Comparison of ENCODE assay signal across 1 cellular context in genomic region chr17:28902819-28903545, GRCh38.
TF ChIP-seq lines count a peak whose summit lies in the region.

Gene DHRS13 (minus strand): TSS chr17:28903079. CDS start chr17:28902944, 135 bp downstream.

TF ChIP-seq in H1, 55 proteins besides CTCF, POLR2A, EP300 and RAD21:
- TF ChIP-seq GTF2F1 (IDR thresholded peaks at IDR 0.05; ENCODE audit: borderline replicate concordance, low read depth, low read length) = no peak
- TF ChIP-seq BACH1 (IDR thresholded peaks at IDR 0.05; ENCODE audit: low read length) = peak; percentile 80; the same call in 1 of the 2 replicates
- TF ChIP-seq SRF (IDR thresholded peaks at IDR 0.05; ENCODE audit: low read depth, low read length) = peak; percentile 70
- 0 out of 2 replicates have a peak, but pooled peaks have one; percentile 3 for TF ChIP-seq TEAD4 (IDR thresholded peaks at IDR 0.05; ENCODE audit: low read depth, low read length)
- TF ChIP-seq SIRT6 (IDR thresholded peaks at IDR 0.05; ENCODE audit: low read length) = no peak
- TF ChIP-seq BRCA1 (IDR thresholded peaks at IDR 0.05; ENCODE audit: low read depth, low read length) = no peak
- TF ChIP-seq NANOG (IDR thresholded peaks at IDR 0.05; ENCODE audit: insufficient read depth, low read depth, low read length, poor library complexity, severe bottlenecking) = peak; percentile 61
- peak; percentile 87 for TF ChIP-seq CREB1 (IDR thresholded peaks at IDR 0.05)
- TF ChIP-seq SIN3A (conservative IDR thresholded peaks at IDR 0.05 in 1 of 2, IDR thresholded peaks at IDR 0.05 in 1 of 2; ENCODE audit: low read depth in 1 of 2, low read length in 2 of 2) = peak in 1 of 2 experiments; percentile 90; a peak in 3 of 4 replicates
- no peak for TF ChIP-seq CBX8 (IDR thresholded peaks at IDR 0.05; ENCODE audit: borderline replicate concordance, low read depth, low read length)
- peak; percentile 92 for TF ChIP-seq CTBP2 (IDR thresholded peaks at IDR 0.05; ENCODE audit: borderline replicate concordance, insufficient read depth, insufficient read length, low read length)
- TF ChIP-seq, protein P1, sequence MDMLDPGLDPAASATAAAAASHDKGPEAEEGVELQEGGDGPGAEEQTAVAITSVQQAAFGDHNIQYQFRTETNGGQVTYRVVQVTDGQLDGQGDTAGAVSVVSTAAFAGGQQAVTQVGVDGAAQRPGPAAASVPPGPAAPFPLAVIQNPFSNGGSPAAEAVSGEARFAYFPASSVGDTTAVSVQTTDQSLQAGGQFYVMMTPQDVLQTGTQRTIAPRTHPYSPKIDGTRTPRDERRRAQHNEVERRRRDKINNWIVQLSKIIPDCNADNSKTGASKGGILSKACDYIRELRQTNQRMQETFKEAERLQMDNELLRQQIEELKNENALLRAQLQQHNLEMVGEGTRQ (IDR thresholded peaks at IDR 0.05; ENCODE audit: low read length) = no peak
- peak; percentile 58; the same call in 1 of the 2 replicates for TF ChIP-seq JUND (IDR thresholded peaks at IDR 0.05; ENCODE audit: low read length)
- peak; percentile 68 for TF ChIP-seq ASH2L (IDR thresholded peaks at IDR 0.05; ENCODE audit: low read length)
- TF ChIP-seq TBP (IDR thresholded peaks at IDR 0.05; ENCODE audit: low read depth, low read length) = 0 out of 2 replicates have a peak, but pooled peaks have one; percentile 32
- no peak for TF ChIP-seq CEBPB (IDR thresholded peaks at IDR 0.05; ENCODE audit: low read depth, low read length)
- no peak for TF ChIP-seq SP2 (IDR thresholded peaks at IDR 0.05; ENCODE audit: low read length)
- TF ChIP-seq KDM1A (IDR thresholded peaks at IDR 0.05; ENCODE audit: borderline replicate concordance, low read length) = peak; percentile 99
- TF ChIP-seq TAF1 (IDR thresholded peaks at IDR 0.05; ENCODE audit: low read depth, low read length) = no peak; the same call in 1 of the 2 replicates
- peak in 1 of 2 experiments; percentile 50; a peak in 2 of 4 replicates for TF ChIP-seq HDAC2 (IDR thresholded peaks at IDR 0.05; ENCODE audit: borderline replicate concordance in 1 of 2, low read depth in 2 of 2, low read length in 2 of 2)
- no peak for TF ChIP-seq KDM4A (IDR thresholded peaks at IDR 0.05; ENCODE audit: low read depth, low read length, severe bottlenecking)
- no peak; the same call in 1 of the 2 replicates for TF ChIP-seq RBBP5 (IDR thresholded peaks at IDR 0.05; ENCODE audit: borderline replicate concordance, low read depth, low read length)
- no peak for TF ChIP-seq POU5F1 (IDR thresholded peaks at IDR 0.05; ENCODE audit: low read depth, low read length)
- peak; percentile 90 for TF ChIP-seq EGR1 (IDR thresholded peaks at IDR 0.05; ENCODE audit: borderline replicate concordance, low read depth, low read length)
- no peak for TF ChIP-seq MAFK (IDR thresholded peaks at IDR 0.05; ENCODE audit: low read depth, low read length)
- peak; percentile 75; the same call in 1 of the 2 replicates for TF ChIP-seq POLR2AphosphoS5 (IDR thresholded peaks at IDR 0.05; ENCODE audit: low read depth, low read length)
- TF ChIP-seq CHD2 (IDR thresholded peaks at IDR 0.05; ENCODE audit: low read length) = no peak
- TF ChIP-seq TAF7 (optimal IDR thresholded peaks at IDR 0.05; ENCODE audit: borderline replicate concordance, low read depth, low read length) = peak; percentile 99
- TF ChIP-seq YY1 (IDR thresholded peaks at IDR 0.05; ENCODE audit: low read depth, low read length) = peak; percentile 16; the same call in 1 of the 2 replicates
- peak; percentile 43; the same call in 1 of the 2 replicates for TF ChIP-seq NRF1 (IDR thresholded peaks at IDR 0.05; ENCODE audit: low read depth, low read length)
- no peak for TF ChIP-seq SIX5 (IDR thresholded peaks at IDR 0.05; ENCODE audit: low read depth, low read length)
- TF ChIP-seq JUN (IDR thresholded peaks at IDR 0.05; ENCODE audit: low read depth, low read length) = no peak
- TF ChIP-seq SUZ12 (IDR thresholded peaks at IDR 0.05; ENCODE audit: low read length) = no peak
- peak; percentile 73; the same call in 1 of the 2 replicates for TF ChIP-seq ATF3 (IDR thresholded peaks at IDR 0.05; ENCODE audit: insufficient read depth, low read depth, low read length)
- no peak for TF ChIP-seq ZNF274 (IDR thresholded peaks at IDR 0.05; ENCODE audit: borderline replicate concordance, extremely low read depth, low read length)
- TF ChIP-seq SAP30 (IDR thresholded peaks at IDR 0.05; ENCODE audit: insufficient read depth, insufficient replicate concordance, low read length) = no peak
- no peak; the same call in 1 of the 2 replicates for TF ChIP-seq E2F6 (IDR thresholded peaks at IDR 0.05)
- TF ChIP-seq MAX (IDR thresholded peaks at IDR 0.05) = peak; percentile 86
- 0 out of 2 replicates have a peak, but pooled peaks have one; percentile 58 for TF ChIP-seq PHF8 (conservative IDR thresholded peaks at IDR 0.05; ENCODE audit: low read depth, low read length)
- no peak for TF ChIP-seq RNF2 (IDR thresholded peaks at IDR 0.05; ENCODE audit: borderline replicate concordance, low read depth, low read length, missing control alignments, poor library complexity, severe bottlenecking)
- no peak for TF ChIP-seq CHD1 (IDR thresholded peaks at IDR 0.05; ENCODE audit: low read depth, low read length)
- TF ChIP-seq TCF12 (IDR thresholded peaks at IDR 0.05; ENCODE audit: low read depth, low read length) = peak; percentile 72; the same call in 1 of the 2 replicates
- TF ChIP-seq SP4 (IDR thresholded peaks at IDR 0.05; ENCODE audit: low read length) = peak; percentile 85; the same call in 1 of the 2 replicates
- TF ChIP-seq, protein P2, sequence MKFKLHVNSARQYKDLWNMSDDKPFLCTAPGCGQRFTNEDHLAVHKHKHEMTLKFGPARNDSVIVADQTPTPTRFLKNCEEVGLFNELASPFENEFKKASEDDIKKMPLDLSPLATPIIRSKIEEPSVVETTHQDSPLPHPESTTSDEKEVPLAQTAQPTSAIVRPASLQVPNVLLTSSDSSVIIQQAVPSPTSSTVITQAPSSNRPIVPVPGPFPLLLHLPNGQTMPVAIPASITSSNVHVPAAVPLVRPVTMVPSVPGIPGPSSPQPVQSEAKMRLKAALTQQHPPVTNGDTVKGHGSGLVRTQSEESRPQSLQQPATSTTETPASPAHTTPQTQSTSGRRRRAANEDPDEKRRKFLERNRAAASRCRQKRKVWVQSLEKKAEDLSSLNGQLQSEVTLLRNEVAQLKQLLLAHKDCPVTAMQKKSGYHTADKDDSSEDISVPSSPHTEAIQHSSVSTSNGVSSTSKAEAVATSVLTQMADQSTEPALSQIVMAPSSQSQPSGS (IDR thresholded peaks at IDR 0.05; ENCODE audit: low read length) = 0 out of 2 replicates have a peak, but pooled peaks have one; percentile 42
- peak; percentile 63; the same call in 1 of the 2 replicates for TF ChIP-seq SP1 (IDR thresholded peaks at IDR 0.05; ENCODE audit: low read depth, low read length)
- TF ChIP-seq RFX5 (IDR thresholded peaks at IDR 0.05; ENCODE audit: borderline replicate concordance, low read depth, low read length) = no peak
